In genomic region chr1:245600658-245601057, GRCh38 we compare ENCODE assay signal across 22 cellular contexts.
"Had no signal": no experiment of that assay in that cellular context is flagged by ENCODE, and none has a peak within 500 bp of the region (broad histone marks: within the 10 kb centered on the region; RNA-seq: fewer than 3 reads in every experiment).

No MANE protein-coding gene starts in this region.

- H3K27me3 ChIP-seq: colonic mucosa, neural progenitor cell, right atrium auricular region, stomach, thyroid gland had no signal

- H2AFZ ChIP-seq: neural progenitor cell had no signal

- H3K4me1 Mint-ChIP-seq: memory B cell; naive B cell; stimulated activated effector memory CD8-positive, alpha-beta T cell treated with anti-CD3 and anti-CD28 coated beads, Interleukin-12 subunit alpha, Interleukin-12 subunit beta, amount 100 ng/mL, for 72 hours had no signal

- H3K9me3 Mint-ChIP-seq: effector memory CD8-positive, alpha-beta T cell; natural killer cell treated with Interleukin-12 subunit alpha and Interleukin-12 subunit beta and Interleukin-15 and Interleukin-18, amount 100 ng/mL, for 72 hours had no signal

- H3K4me2 ChIP-seq: neural progenitor cell had no signal

- DNase-seq: colonic mucosa; dermis blood vessel endothelial cell; effector memory CD8-positive, alpha-beta T cell; kidney; mucosa of descending colon; naive B cell; stimulated activated CD4-positive, alpha-beta T cell treated with anti-CD3 and anti-CD28 coated beads, Interleukin-2, amount 100 ng/mL, for 24 hours; stimulated activated CD4-positive, alpha-beta T cell treated with anti-CD3 and anti-CD28 coated beads, Interleukin-4, amount 100 ng/mL, for 24 hours; stimulated activated naive CD4-positive, alpha-beta T cell treated with Interleukin-2 at 50 U/mL for 16 hours; stomach; thyroid gland had no signal

- H3K4me1 ChIP-seq: colonic mucosa, prostate gland, thyroid gland had no signal

- H3K4me3 Mint-ChIP-seq: effector memory CD8-positive, alpha-beta T cell; memory B cell; mesothelial cell of epicardium; naive B cell; natural killer cell treated with Interleukin-12 subunit alpha and Interleukin-12 subunit beta and Interleukin-15 and Interleukin-18, amount 100 ng/mL, for 72 hours; neural progenitor cell; stimulated activated effector memory CD8-positive, alpha-beta T cell treated with anti-CD3 and anti-CD28 coated beads, Interleukin-12 subunit alpha, Interleukin-12 subunit beta, amount 100 ng/mL, for 72 hours; type B pancreatic cell had no signal

- H3K27ac Mint-ChIP-seq: effector memory CD8-positive, alpha-beta T cell; memory B cell; mesothelial cell of epicardium; natural killer cell treated with Interleukin-12 subunit alpha and Interleukin-12 subunit beta and Interleukin-15 and Interleukin-18, amount 100 ng/mL, for 72 hours; stimulated activated effector memory CD8-positive, alpha-beta T cell treated with anti-CD3 and anti-CD28 coated beads, Interleukin-12 subunit alpha, Interleukin-12 subunit beta, amount 100 ng/mL, for 72 hours; type B pancreatic cell had no signal

- H3K9ac ChIP-seq: neural progenitor cell had no signal

- H3K36me3 Mint-ChIP-seq: memory B cell; naive B cell; natural killer cell treated with Interleukin-12 subunit alpha and Interleukin-12 subunit beta and Interleukin-15 and Interleukin-18, amount 100 ng/mL, for 72 hours; stimulated activated effector memory CD8-positive, alpha-beta T cell treated with anti-CD3 and anti-CD28 coated beads, Interleukin-12 subunit alpha, Interleukin-12 subunit beta, amount 100 ng/mL, for 72 hours; type B pancreatic cell had no signal

- H3K4me3 ChIP-seq: colonic mucosa, lung, mucosa of descending colon, neural progenitor cell, prostate gland, right atrium auricular region, stomach, thyroid gland had no signal

- ATAC-seq: effector memory CD8-positive, alpha-beta T cell; left lobe of liver; mucosa of descending colon; natural killer cell treated with Interleukin-12 subunit alpha and Interleukin-12 subunit beta and Interleukin-15 and Interleukin-18, amount 100 ng/mL, for 72 hours; sciatic nerve; stimulated activated effector memory CD8-positive, alpha-beta T cell treated with anti-CD3 and anti-CD28 coated beads, Interleukin-12 subunit alpha, Interleukin-12 subunit beta, amount 100 ng/mL, for 72 hours had no signal

- H3K36me3 ChIP-seq: colonic mucosa, neural progenitor cell, prostate gland, right atrium auricular region, stomach, thyroid gland had no signal

- H3K27ac ChIP-seq: colonic mucosa, neural progenitor cell, prostate gland, right atrium auricular region, stomach, thyroid gland had no signal

- H3K9me3 ChIP-seq: colonic mucosa, mucosa of descending colon, prostate gland, right atrium auricular region, stomach, thyroid gland had no signal

- H3K27me3 Mint-ChIP-seq: effector memory CD8-positive, alpha-beta T cell; type B pancreatic cell had no signal
